Comparison of ENCODE assay signal across 11 cellular contexts in genomic region chr20:22763257-22763906, GRCh38.
DNase-seq lines count a peak whose midpoint lies in the region; ATAC-seq and TF ChIP-seq lines count a peak whose summit lies in the region.
"Had no signal": no experiment of that assay in that cellular context is flagged by ENCODE, and none has a peak within 500 bp of the region (broad histone marks: within the 10 kb centered on the region; RNA-seq: fewer than 3 reads in every experiment).

No MANE protein-coding gene starts in this region.

- no peaks in the 10 kb centered on the region for H3K36me3 ChIP-seq in mammary epithelial cell (ENCODE audit: insufficient read depth, low read length)

- in situ Hi-C loops in mammary epithelial cell (cut with MboI; ENCODE audit: low sequenced_read_pairs in 2 of 2), result no loop called here

- H2AFZ ChIP-seq in mammary epithelial cell (ENCODE audit: low read depth, low read length), result peak overlapping the region; percentile 48

- H3K9ac ChIP-seq in mammary epithelial cell (ENCODE audit: insufficient read depth, low read length), result peak overlapping the region; percentile 89

- dilution Hi-C loops in mammary epithelial cell (cut with HindIII; ENCODE audit: low sequenced_read_pairs), result no loop called here

- H3K9me3 ChIP-seq in mammary epithelial cell (replicated peaks; ENCODE audit: insufficient read depth, low read length) (no peaks in the 10 kb centered on the region), right cardiac atrium (ENCODE audit: control insufficient read depth, low read length) (no peaks in the 10 kb centered on the region)

- no peaks in the 10 kb centered on the region for H3K27me3 ChIP-seq in mammary epithelial cell (ENCODE audit: insufficient read depth, low read length)
- H3K27me3 ChIP-seq in right cardiac atrium (ENCODE audit: control insufficient read depth, insufficient read depth), result no peaks in the 10 kb centered on the region

- H3K4me3 ChIP-seq in mammary epithelial cell (replicated peaks in 1 of 3; ENCODE audit: insufficient read depth in 1 of 3, low read depth in 2 of 3, low read length in 3 of 3), result peak overlapping the region in 2 of 3 experiments; percentile 8 to 36
- no peak overlapping the region for H3K4me3 ChIP-seq in right cardiac atrium (ENCODE audit: low read length)
- no peak overlapping the region for H3K4me3 ChIP-seq in skin epidermis

- no TSS peak for BruUV-seq in mammary epithelial cell (replicated peaks; lab: Mats Ljungman, UMichigan)

- H3K4me1 ChIP-seq in mammary epithelial cell (ENCODE audit: insufficient read depth, low read length), result peaks cover 44% of the 10 kb centered on the region
- H3K4me1 ChIP-seq in right cardiac atrium (ENCODE audit: control insufficient read depth, insufficient read depth, low read length), result peaks cover 6% of the 10 kb centered on the region

- H4K20me1 ChIP-seq in mammary epithelial cell (ENCODE audit: insufficient read depth, low read length), result no peaks in the 10 kb centered on the region

- H3K27ac ChIP-seq in mammary epithelial cell (ENCODE audit: insufficient read depth, low read depth, low read length) (peak overlapping the region; percentile 98), right cardiac atrium (ENCODE audit: low read length) (peak overlapping the region; percentile 68), skin epidermis (peak overlapping the region in 16 of 21 experiments; percentile 11 to 74 (median 49))

- TF ChIP-seq CTCF in mammary epithelial cell (conservative IDR thresholded peaks at IDR 0.05 in 1 of 2, IDR thresholded peaks at IDR 0.05 in 1 of 2; ENCODE audit: extremely low read depth in 1 of 2, insufficient read depth in 1 of 2, low read depth in 1 of 2, low read length in 2 of 2), result no peak

- DNase-seq in HK-2 (ENCODE audit: unreplicated experiment), result peak; percentile 50
- peak; percentile 91 for DNase-seq in mammary epithelial cell
- peak; percentile 57 to 69 (median 61) for DNase-seq in right cardiac atrium
- DNase-seq in GF-D8 (lab: John Stamatoyannopoulos, UW), result no peak
- DNase-seq: activated effector memory CD4-positive, alpha-beta T cell treated with anti-CD3 and anti-CD28 coated beads, Interleukin-2, amount 50 U/mL, for 16 hours; NCI-H1092 treated with DMSO at 0.1 percent for 48 hours; stimulated activated CD4-positive, alpha-beta T cell treated with anti-CD3 and anti-CD28 coated beads, Interleukin-12 subunit alpha, Interleukin-12 subunit beta, amount 100 ng/mL, for 4 hours had no signal

- intact Hi-C loops in mammary epithelial cell (cut with micrococcal nuclease) (loop anchor here (1.0 to 10.0 kb wide), 8 partner anchors 12 to 589 kb away; partner anchors contain the start of gene NXT1), right cardiac atrium (cut with DNase I) (no loop called here)

- CTCF ChIA-PET in mammary epithelial cell (lab: Charles Lee; ENCODE audit: low non-redundant PET), result interaction anchor here (0.7 kb wide), 1 partner anchor 628 kb away, joined by 7 read pairs; no protein-coding TSS in a partner anchor

- ATAC-seq in right cardiac atrium, result peak; percentile 89 to 94
- no peak for ATAC-seq in GM18870 (IDR thresholded peaks at IDR 0.05; ENCODE audit: unreplicated experiment)
- no peak for ATAC-seq in HG03045 (IDR thresholded peaks at IDR 0.05; ENCODE audit: unreplicated experiment)
- ATAC-seq in GM19023 (IDR thresholded peaks at IDR 0.05; ENCODE audit: unreplicated experiment), result no peak

- H3K4me2 ChIP-seq in mammary epithelial cell (ENCODE audit: insufficient read depth, low read depth, low read length), result peak overlapping the region; percentile 67

- H3K79me2 ChIP-seq in mammary epithelial cell (ENCODE audit: insufficient read depth, low read length), result no peaks in the 10 kb centered on the region

- 8% methylated on average over 3 of the region's 9 CpGs for WGBS in mammary epithelial cell (ENCODE audit: low coverage, missing lambda C conversion rate)
- WGBS in right cardiac atrium, result 47% methylated on average over 9 of the region's 9 CpGs

Comparison
In these comparisons a context has a peak if more than half of its experiments do, and no peak if none do; other contexts are left out.
1. H3K4me3 ChIP-seq: peak in mammary epithelial cell (2 of 3); none in right cardiac atrium (single experiment) and skin epidermis (0 of 7).
2. ATAC-seq: peak in right cardiac atrium (2 of 2); none in GM18870 (single experiment), HG03045 (single experiment) and GM19023 (single experiment).
3. Peak in every context shown above with its lines, with median percentiles within 50 percentile points of each other: H3K27ac ChIP-seq.